1 cellular context compared by ENCODE assay signal in the genomic region with DNA sequence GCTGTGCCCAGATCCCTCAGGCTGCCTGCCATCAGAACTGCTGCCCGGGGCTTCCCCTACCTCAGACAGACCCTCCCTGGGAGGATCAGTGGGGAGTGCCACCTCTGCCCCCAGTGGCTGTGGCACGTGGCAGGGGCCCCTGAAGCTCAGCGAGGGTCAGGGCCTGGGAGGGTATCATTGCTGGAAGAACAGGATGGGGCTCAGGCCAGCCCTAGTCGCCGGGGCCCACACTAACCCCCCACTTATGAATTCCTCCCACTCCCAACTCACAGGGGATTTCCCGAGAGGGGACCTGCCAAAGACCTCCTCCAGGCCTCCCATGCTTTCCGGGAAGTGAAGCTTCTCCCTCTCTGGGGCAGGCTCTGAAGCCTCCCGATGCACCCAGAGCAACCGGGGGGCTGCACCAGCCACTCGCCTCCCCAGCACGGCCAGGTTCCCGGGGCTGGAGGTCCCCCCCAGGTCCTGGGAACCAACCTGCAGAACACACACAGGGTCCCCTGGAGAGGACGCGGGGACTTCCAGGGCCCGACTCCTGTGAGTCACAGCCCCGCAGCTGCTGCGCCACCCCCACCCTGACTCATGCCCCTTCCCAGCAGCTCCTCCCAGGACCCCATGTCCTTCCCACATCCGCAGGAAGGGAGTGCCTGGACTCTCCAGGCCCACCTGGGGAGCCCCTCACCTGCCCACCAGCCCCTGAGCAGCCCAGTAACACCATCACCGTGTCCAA.
TF ChIP-seq lines count a peak whose summit lies in the region.

No MANE protein-coding gene starts in this region.

TF ChIP-seq in K562, 482 proteins besides CTCF, POLR2A, EP300 and RAD21:
- TF ChIP-seq, protein P1, sequence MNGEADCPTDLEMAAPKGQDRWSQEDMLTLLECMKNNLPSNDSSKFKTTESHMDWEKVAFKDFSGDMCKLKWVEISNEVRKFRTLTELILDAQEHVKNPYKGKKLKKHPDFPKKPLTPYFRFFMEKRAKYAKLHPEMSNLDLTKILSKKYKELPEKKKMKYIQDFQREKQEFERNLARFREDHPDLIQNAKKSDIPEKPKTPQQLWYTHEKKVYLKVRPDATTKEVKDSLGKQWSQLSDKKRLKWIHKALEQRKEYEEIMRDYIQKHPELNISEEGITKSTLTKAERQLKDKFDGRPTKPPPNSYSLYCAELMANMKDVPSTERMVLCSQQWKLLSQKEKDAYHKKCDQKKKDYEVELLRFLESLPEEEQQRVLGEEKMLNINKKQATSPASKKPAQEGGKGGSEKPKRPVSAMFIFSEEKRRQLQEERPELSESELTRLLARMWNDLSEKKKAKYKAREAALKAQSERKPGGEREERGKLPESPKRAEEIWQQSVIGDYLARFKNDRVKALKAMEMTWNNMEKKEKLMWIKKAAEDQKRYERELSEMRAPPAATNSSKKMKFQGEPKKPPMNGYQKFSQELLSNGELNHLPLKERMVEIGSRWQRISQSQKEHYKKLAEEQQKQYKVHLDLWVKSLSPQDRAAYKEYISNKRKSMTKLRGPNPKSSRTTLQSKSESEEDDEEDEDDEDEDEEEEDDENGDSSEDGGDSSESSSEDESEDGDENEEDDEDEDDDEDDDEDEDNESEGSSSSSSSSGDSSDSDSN (IDR thresholded peaks at IDR 0.05; ENCODE audit: borderline replicate concordance in 1 of 2, low read depth in 2 of 2, low read length in 2 of 2): no peak
- TF ChIP-seq POLR2G (IDR thresholded peaks at IDR 0.05; ENCODE audit: low read depth, low read length): peak; percentile 70
- TF ChIP-seq SMARCA4 (IDR thresholded peaks at IDR 0.05): 0 out of 2 replicates have a peak, but pooled peaks have one; percentile 19
- TF ChIP-seq CBFA2T2 (conservative IDR thresholded peaks at IDR 0.05): 0 out of 2 replicates have a peak, but pooled peaks have one; percentile 15
- 0 out of 2 replicates have a peak, but pooled peaks have one; percentile 57 for TF ChIP-seq ZBED1 (IDR thresholded peaks at IDR 0.05)
- TF ChIP-seq ZFX (CRISPR knock-in tag; IDR thresholded peaks at IDR 0.05): peak; percentile 3; the same call in 1 of the 2 replicates
- TF ChIP-seq, protein P2, sequence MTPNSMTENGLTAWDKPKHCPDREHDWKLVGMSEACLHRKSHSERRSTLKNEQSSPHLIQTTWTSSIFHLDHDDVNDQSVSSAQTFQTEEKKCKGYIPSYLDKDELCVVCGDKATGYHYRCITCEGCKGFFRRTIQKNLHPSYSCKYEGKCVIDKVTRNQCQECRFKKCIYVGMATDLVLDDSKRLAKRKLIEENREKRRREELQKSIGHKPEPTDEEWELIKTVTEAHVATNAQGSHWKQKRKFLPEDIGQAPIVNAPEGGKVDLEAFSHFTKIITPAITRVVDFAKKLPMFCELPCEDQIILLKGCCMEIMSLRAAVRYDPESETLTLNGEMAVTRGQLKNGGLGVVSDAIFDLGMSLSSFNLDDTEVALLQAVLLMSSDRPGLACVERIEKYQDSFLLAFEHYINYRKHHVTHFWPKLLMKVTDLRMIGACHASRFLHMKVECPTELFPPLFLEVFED (CRISPR knock-in tag; conservative IDR thresholded peaks at IDR 0.05): peak; percentile 50; the same call in 1 of the 2 replicates
- TF ChIP-seq SMAD1 (IDR thresholded peaks at IDR 0.05; ENCODE audit: low read depth, low read length, partially characterized antibody): no peak
- TF ChIP-seq POLR3G (IDR thresholded peaks at IDR 0.05; ENCODE audit: extremely low read depth, insufficient read length, insufficient replicate concordance): no peak
- no peak for TF ChIP-seq ZNF146 (CRISPR knock-in tag; IDR thresholded peaks at IDR 0.05; ENCODE audit: unreplicated experiment)
- no peak for TF ChIP-seq ZNF699 (CRISPR knock-in tag; IDR thresholded peaks at IDR 0.05; ENCODE audit: insufficient replicate concordance)
- TF ChIP-seq ARID1B (IDR thresholded peaks at IDR 0.05): peak; percentile 59
- TF ChIP-seq, protein P3, sequence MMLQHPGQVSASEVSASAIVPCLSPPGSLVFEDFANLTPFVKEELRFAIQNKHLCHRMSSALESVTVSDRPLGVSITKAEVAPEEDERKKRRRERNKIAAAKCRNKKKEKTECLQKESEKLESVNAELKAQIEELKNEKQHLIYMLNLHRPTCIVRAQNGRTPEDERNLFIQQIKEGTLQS (IDR thresholded peaks at IDR 0.05): peak; percentile 72
- TF ChIP-seq, protein P3 (CRISPR knock-in tag; conservative IDR thresholded peaks at IDR 0.05): no peak
- peak; percentile 7; the same call in 1 of the 2 replicates for TF ChIP-seq NFE2 (IDR thresholded peaks at IDR 0.05; ENCODE audit: low read depth)
- TF ChIP-seq EGR1 (conservative IDR thresholded peaks at IDR 0.05): peak; percentile 52
- no peak for TF ChIP-seq ZNF589 (CRISPR knock-in tag; IDR thresholded peaks at IDR 0.05; ENCODE audit: low read depth)
- peak; percentile 59; the same call in 1 of the 2 replicates for TF ChIP-seq SMARCE1 (IDR thresholded peaks at IDR 0.05)
- TF ChIP-seq ZNF583 (CRISPR knock-in tag; IDR thresholded peaks at IDR 0.05): no peak
- TF ChIP-seq JUND (IDR thresholded peaks at IDR 0.05; ENCODE audit: borderline replicate concordance, low read depth, low read length): peak; percentile 77
- TF ChIP-seq JUND (tag; IDR thresholded peaks at IDR 0.05; ENCODE audit: borderline replicate concordance, low read depth, low read length): no peak
- TF ChIP-seq NCOA2 (IDR thresholded peaks at IDR 0.05; ENCODE audit: partially characterized antibody in 2 of 2): no peak
- peak; percentile 55; the same call in 1 of the 2 replicates for TF ChIP-seq DPF2 (IDR thresholded peaks at IDR 0.05)
- TF ChIP-seq FOSL1 (tag; conservative IDR thresholded peaks at IDR 0.05): peak; percentile 90
- TF ChIP-seq POLR2AphosphoS2 (IDR thresholded peaks at IDR 0.05; ENCODE audit: low read length): peak; percentile 85
- TF ChIP-seq POLR2AphosphoS5 (IDR thresholded peaks at IDR 0.05; ENCODE audit: control insufficient read depth, insufficient read depth, low read depth, low read length): peak; percentile 26; the same call in 1 of the 2 replicates
- TF ChIP-seq, protein P4, sequence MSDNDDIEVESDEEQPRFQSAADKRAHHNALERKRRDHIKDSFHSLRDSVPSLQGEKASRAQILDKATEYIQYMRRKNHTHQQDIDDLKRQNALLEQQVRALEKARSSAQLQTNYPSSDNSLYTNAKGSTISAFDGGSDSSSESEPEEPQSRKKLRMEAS (CRISPR knock-in tag; IDR thresholded peaks at IDR 0.05): no peak
- no peak for TF ChIP-seq ZNF316 (IDR thresholded peaks at IDR 0.05)
- peak; percentile 21; the same call in 1 of the 2 replicates for TF ChIP-seq CBFA2T3 (IDR thresholded peaks at IDR 0.05)
- TF ChIP-seq DNMT1 (IDR thresholded peaks at IDR 0.05): no peak
- TF ChIP-seq NEUROD1 (IDR thresholded peaks at IDR 0.05; ENCODE audit: borderline replicate concordance, low read depth, low read length, partially characterized antibody): no peak
- peak; percentile 18 for TF ChIP-seq FIP1L1 (IDR thresholded peaks at IDR 0.05; ENCODE audit: low read depth, low read length, poor library complexity, severe bottlenecking)
- TF ChIP-seq JUN (IDR thresholded peaks at IDR 0.05; ENCODE audit: borderline replicate concordance, low read depth, low read length): peak; percentile 59; the same call in 1 of the 2 replicates
- no peak for TF ChIP-seq JUN (CRISPR knock-in tag; IDR thresholded peaks at IDR 0.05; ENCODE audit: borderline replicate concordance)
- peak; percentile 80; the same call in 1 of the 2 replicates for TF ChIP-seq ZBTB7A (IDR thresholded peaks at IDR 0.05; ENCODE audit: borderline replicate concordance, control insufficient read depth, low read depth, low read length)
- TF ChIP-seq, protein P5, sequence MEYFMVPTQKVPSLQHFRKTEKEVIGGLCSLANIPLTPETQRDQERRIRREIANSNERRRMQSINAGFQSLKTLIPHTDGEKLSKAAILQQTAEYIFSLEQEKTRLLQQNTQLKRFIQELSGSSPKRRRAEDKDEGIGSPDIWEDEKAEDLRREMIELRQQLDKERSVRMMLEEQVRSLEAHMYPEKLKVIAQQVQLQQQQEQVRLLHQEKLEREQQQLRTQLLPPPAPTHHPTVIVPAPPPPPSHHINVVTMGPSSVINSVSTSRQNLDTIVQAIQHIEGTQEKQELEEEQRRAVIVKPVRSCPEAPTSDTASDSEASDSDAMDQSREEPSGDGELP (CRISPR knock-in tag; IDR thresholded peaks at IDR 0.05; ENCODE audit: borderline replicate concordance): peak; percentile 57; the same call in 1 of the 2 replicates
- peak; percentile 55; the same call in 1 of the 2 replicates for TF ChIP-seq SUPT5H (IDR thresholded peaks at IDR 0.05)
TF ChIP-seq in K562: peak in this region for 22.
